ENCODE assay signal across 17 cellular contexts in the genomic region with DNA sequence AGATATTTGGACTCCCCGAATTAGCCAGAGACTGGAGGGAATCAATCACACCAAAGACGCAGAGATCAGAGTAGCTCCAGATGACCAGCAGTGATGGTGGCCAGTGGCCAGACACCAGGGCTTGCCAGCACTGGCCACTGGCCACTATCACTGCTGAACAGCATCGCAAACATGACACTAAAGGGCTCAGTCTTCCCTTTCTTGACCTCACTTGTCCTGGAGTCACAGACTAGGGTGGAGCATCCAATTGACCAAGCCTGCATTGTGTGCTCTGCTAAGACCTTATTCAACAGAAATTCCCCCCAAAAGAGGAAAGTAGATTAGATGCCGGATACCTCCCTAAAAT.
DNase-seq lines count a peak whose midpoint lies in the region; ATAC-seq and TF ChIP-seq lines count a peak whose summit lies in the region.
"Had no signal": no experiment of that assay in that cellular context is flagged by ENCODE, and none has a peak within 500 bp of the region (broad histone marks: within the 10 kb centered on the region; RNA-seq: fewer than 3 reads in every experiment).

No MANE protein-coding gene starts in this region.

- H3K27me3 ChIP-seq in dorsolateral prefrontal cortex (no peaks in the 10 kb centered on the region), aorta (ENCODE audit: control insufficient read depth in 1 of 2, insufficient read depth in 2 of 2, low read length in 1 of 2) (no peaks in the 10 kb centered on the region)
- H3K27me3 ChIP-seq: MG63 had no signal

- H3K36me3 ChIP-seq in aorta (ENCODE audit: control insufficient read depth in 1 of 2, insufficient read depth in 2 of 2, low read length in 1 of 2): no peaks in the 10 kb centered on the region
- H3K36me3 ChIP-seq: MG63 had no signal

- DNase-seq in amygdala (lab: John Stamatoyannopoulos, UW) (peak in 30 of 56 donors; percentile 4 to 62 (median 30)), dorsolateral prefrontal cortex (peak in 7 of 10 donors; percentile 13 to 65 (median 48)), medulla oblongata (ENCODE audit: extremely low spot score) (peak; percentile 59), posterior cingulate gyrus (peak in 6 of 10 donors; percentile 16 to 90 (median 50)), A172 (ENCODE audit: low spot score) (no peak), NCI-H526 (lab: John Stamatoyannopoulos, UW) (no peak), aorta (no peak), DMS53 (lab: John Stamatoyannopoulos, UW) (no peak)
- DNase-seq: CD4-positive, CD25-positive, alpha-beta regulatory T cell; COR-L47; DMS79 treated with DMSO at 0.1 percent for 48 hours; MG63; NCI-H1417 treated with DMSO at 0.1 percent for 48 hours; NCI-H187; NCI-H2107; NCI-H748 treated with DMSO at 0.1 percent for 48 hours had no signal

- TF ChIP-seq CTCF in dorsolateral prefrontal cortex (IDR thresholded peaks at IDR 0.05 in 54 of 56, conservative IDR thresholded peaks at IDR 0.05 in 2 of 56; ENCODE audit: low read depth in 1 of 56, partially characterized antibody in 56 of 56): peak in 1 of 56 donors; percentile 11

- H3K4me1 ChIP-seq in aorta (ENCODE audit: control insufficient read depth in 1 of 2, insufficient read depth in 2 of 2, low read length in 2 of 2): peaks cover 0 to 3% of the 10 kb centered on the region in 2 donors

- ATAC-seq in aorta (ENCODE audit: low FRiP score): no peak

- H3K27ac ChIP-seq in dorsolateral prefrontal cortex (peak overlapping the region in 42 of 59 donors; percentile 2 to 81 (median 49)), aorta (ENCODE audit: low read depth in 1 of 2, low read length in 2 of 2) (no peak overlapping the region)
- H3K27ac ChIP-seq: RWPE1 had no signal

- intact Hi-C loops in dorsolateral prefrontal cortex (cut with DNase I): loop anchor here in 1 of 2 donors (5.0 kb wide), 1 partner anchor 35 kb away; no protein-coding TSS in a partner anchor
- intact Hi-C loops in posterior cingulate gyrus (cut with DNase I): no loop called here
- intact Hi-C loops in aorta (cut with DNase I): no loop called here

- H3K4me3 ChIP-seq in dorsolateral prefrontal cortex (peak overlapping the region in 7 of 59 donors; percentile 2 to 34 (median 18)), aorta (ENCODE audit: low read length in 2 of 2) (no peak overlapping the region)
- H3K4me3 ChIP-seq: MG63 had no signal

- no peaks in the 10 kb centered on the region for H3K9me3 ChIP-seq in aorta (ENCODE audit: control insufficient read depth, low read length)
- H3K9me3 ChIP-seq: MG63 had no signal

- 85 to 90% methylated on average over 4 of the region's 4 CpGs for WGBS in aorta, 2 donors

Comparison
In these comparisons a context has a peak if more than half of its experiments do, and no peak if none do; other contexts are left out.
1. DNase-seq: peak in amygdala (30 of 56), dorsolateral prefrontal cortex (7 of 10), medulla oblongata (single experiment) and posterior cingulate gyrus (6 of 10); none in A172 (single experiment), NCI-H526 (0 of 2), aorta (0 of 2) and DMS53 (single experiment).
2. H3K27ac ChIP-seq: peak in dorsolateral prefrontal cortex (42 of 59); none in aorta (0 of 2).